In genomic region chr9:95516736-95517558, GRCh38 we compare ENCODE assay signal across 8 cellular contexts. TPM values are rescaled to one million over a fixed set of nuclear protein-coding genes. Genes with fewer than 3 reads are reported as not detected.
DNase-seq lines count a peak whose midpoint lies in the region; ATAC-seq, FAIRE-seq and TF ChIP-seq lines count a peak whose summit lies in the region.

Gene PTCH1, minus strand, starts transcription at chr9:95516971.

- H3K36me3 ChIP-seq in OCI-LY7 (ENCODE audit: insufficient read depth, low read length) (no peaks in the 10 kb centered on the region), adipocyte (ENCODE audit: control insufficient read depth, insufficient read depth, low read length, severe bottlenecking) (no peaks in the 10 kb centered on the region), left ventricle myocardium inferior (no peaks in the 10 kb centered on the region), pancreas (no peaks in the 10 kb centered on the region)

- TF ChIP-seq CTCF in OCI-LY7 (conservative IDR thresholded peaks at IDR 0.05; ENCODE audit: low read length) = no peak
- TF ChIP-seq CTCF in left ventricle myocardium inferior (IDR thresholded peaks at IDR 0.05; ENCODE audit: borderline replicate concordance) = no peak
- TF ChIP-seq CTCF in pancreas (IDR thresholded peaks at IDR 0.05) = no peak

- H3K27me3 ChIP-seq in adipocyte (replicated peaks; ENCODE audit: control insufficient read depth, insufficient read depth, low read length) (peaks cover 13% of the 10 kb centered on the region), left ventricle myocardium inferior (ENCODE audit: low read depth) (no peaks in the 10 kb centered on the region), pancreas (no peaks in the 10 kb centered on the region)

- BruUV-seq in OCI-LY7 (replicated peaks; lab: Mats Ljungman, UMichigan) = no TSS peak

- peak within 1 kb of the TSS; percentile 63 for H3K4me2 ChIP-seq in OCI-LY7 (ENCODE audit: low read length)

- DNase-seq in GM03348 (ENCODE audit: low spot score) (peak; percentile 76), OCI-LY7 (ENCODE audit: low spot score) (no peak), adipocyte (ENCODE audit: low read depth) (peak; percentile 77), left ventricle myocardium inferior (peak; percentile 36), pancreas (peak; percentile 33 to 76 (median 54)), posterior vena cava (ENCODE audit: low spot score) (no peak), DMS79 (lab: John Stamatoyannopoulos, UW) (no peak), GM19239 (ENCODE audit: insufficient read length, low spot score) (no peak)

- H3K9me3 ChIP-seq in OCI-LY7 (ENCODE audit: low read length) = no peaks in the 10 kb centered on the region
- peaks cover 18% of the 10 kb centered on the region for H3K9me3 ChIP-seq in adipocyte (ENCODE audit: control insufficient read depth, low read length)
- H3K9me3 ChIP-seq in left ventricle myocardium inferior (replicated peaks) = no peaks in the 10 kb centered on the region
- no peaks in the 10 kb centered on the region for H3K9me3 ChIP-seq in pancreas

- no peak within 1 kb of the TSS for H3K27ac ChIP-seq in OCI-LY7 (ENCODE audit: low read depth, low read length, poor library complexity, severe bottlenecking)
- H3K27ac ChIP-seq in left ventricle myocardium inferior (replicated peaks) = peak within 1 kb of the TSS; percentile 58
- H3K27ac ChIP-seq in pancreas = no peak within 1 kb of the TSS

- FAIRE-seq in pancreas (lab: Jason Lieb, UNC) = no peak
- FAIRE-seq in GM19239 (lab: Jason Lieb, UNC) = no peak

- peak within 1 kb of the TSS; percentile 60 for H3K9ac ChIP-seq in adipocyte (ENCODE audit: low read length)

- intact Hi-C loops in OCI-LY7 (cut with micrococcal nuclease; ENCODE audit: unreplicated experiment) = no loop called here
- intact Hi-C loops in left ventricle myocardium inferior (cut with micrococcal nuclease) = no loop called here
- intact Hi-C loops in pancreas (cut with DNase I) = no loop called here
- intact Hi-C loops in posterior vena cava (cut with DNase I) = no loop called here

- ATAC-seq in pancreas = peak; percentile 82 to 96 (median 92)

- 0 out of 2 replicates have a peak, but pooled peaks cover 3% of the 10 kb centered on the region for H4K20me1 ChIP-seq in OCI-LY7 (ENCODE audit: insufficient read depth, low read length)

- 0 out of 2 replicates have a peak, but pooled peaks cover 3% of the 10 kb centered on the region for H3K79me2 ChIP-seq in OCI-LY7 (ENCODE audit: insufficient read depth, low read depth, low read length)

- no peak within 1 kb of the TSS for H2AFZ ChIP-seq in OCI-LY7 (ENCODE audit: low read length)

- H3K4me1 ChIP-seq in OCI-LY7 (ENCODE audit: insufficient read depth, low read length, poor library complexity, severe bottlenecking) (peaks cover 6% of the 10 kb centered on the region), adipocyte (ENCODE audit: control insufficient read depth, insufficient read depth, low read length) (peaks cover 15% of the 10 kb centered on the region), left ventricle myocardium inferior (peaks cover 34% of the 10 kb centered on the region), pancreas (peaks cover 0 to 4% (median 0%) of the 10 kb centered on the region in 3 donors)

- H3K4me3 ChIP-seq in OCI-LY7 (ENCODE audit: low read depth, low read length, poor library complexity, severe bottlenecking) = peak within 1 kb of the TSS; percentile 62
- H3K4me3 ChIP-seq in adipocyte (ENCODE audit: low read length) = peak within 1 kb of the TSS; percentile 84
- H3K4me3 ChIP-seq in left ventricle myocardium inferior = peak within 1 kb of the TSS; percentile 77
- peak within 1 kb of the TSS; percentile 23 to 52 (median 38) for H3K4me3 ChIP-seq in pancreas

- WGBS in pancreas, 2 donors = 7 to 9% methylated on average over 63 to 64 of the region's 64 CpGs

- CTCF ChIA-PET in OCI-LY7 (lab: Charles Lee; ENCODE audit: unreplicated experiment) = no interaction called here

- POLR2A ChIA-PET in OCI-LY7 (lab: Charles Lee) = no interaction called here

- H3K9me2 ChIP-seq in OCI-LY7 (ENCODE audit: insufficient read depth, low read length) = no peaks in the 10 kb centered on the region

RNA-seq across cellular contexts. Expression of gene PTCH1, which starts in this region (rescaled TPM):
- 13.1 and 16.5 TPM in 2 replicates for total RNA-seq in OCI-LY7 (2014; rRNA removed; shearing (Covaris generic))
- total RNA-seq in OCI-LY7 (2022) (36.1 and 49.9 TPM in 2 replicates), left ventricle myocardium inferior (6.6 TPM), pancreas (10 to 100 TPM; 11.6 to 22.6 (median 16.5) TPM), posterior vena cava (10 to 100 TPM in 1 of 2 donors, 1 to 10 TPM in 1; 4.6 to 13.2 TPM)
- polyA plus RNA-seq in pancreas = 1 to 10 TPM; 5.4 to 7.2 TPM

Comparison
In these comparisons a context has a peak if more than half of its experiments do, and no peak if none do; other contexts are left out.
1. DNase-seq: peak in GM03348 (single experiment), adipocyte (single experiment), left ventricle myocardium inferior (single experiment) and pancreas (6 of 6); none in OCI-LY7 (single experiment), posterior vena cava (single experiment), DMS79 (single experiment) and GM19239 (single experiment).
2. Peak in every context shown above with its lines, with median percentiles within 50 percentile points of each other: H3K4me3 ChIP-seq.